ENCODE assay signal across 1 cellular context in the genomic region with DNA sequence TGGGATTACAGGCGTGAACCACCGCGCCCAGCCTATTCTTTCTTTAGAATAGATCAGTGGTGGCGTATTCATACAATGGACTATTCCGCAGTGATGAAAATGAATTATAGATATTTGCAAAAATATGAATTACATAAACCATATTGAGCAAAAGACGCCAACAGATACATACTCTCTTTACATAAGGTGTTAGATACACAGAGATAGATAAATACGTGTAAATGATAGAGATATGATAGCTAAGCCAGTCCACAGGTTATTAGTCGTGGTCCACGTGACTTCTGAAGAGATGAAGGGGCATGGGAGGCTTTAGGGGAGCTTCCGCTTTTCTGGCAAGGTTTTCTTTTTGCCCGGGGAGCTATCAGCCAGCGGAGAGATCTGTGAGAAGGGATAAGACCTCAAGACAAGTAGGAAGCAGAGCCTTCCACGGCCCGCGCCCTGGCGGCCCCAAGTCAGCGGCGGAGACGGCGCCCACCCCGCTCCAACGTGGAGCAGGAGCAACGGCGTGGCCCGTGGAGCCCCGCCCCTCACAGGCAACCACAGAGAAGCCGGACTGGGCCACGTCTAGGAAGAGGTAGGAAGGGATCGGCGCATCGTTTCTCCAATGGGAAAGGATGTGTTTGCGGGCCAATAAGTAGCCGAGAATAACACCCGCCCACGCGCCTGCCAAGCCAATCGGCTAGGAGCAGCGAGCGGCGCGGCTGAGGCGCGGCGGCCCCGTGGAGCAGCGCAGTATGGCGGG.
TF ChIP-seq lines count a peak whose summit lies in the region.

A gene (plus strand): TSS at position 704 of the 742 bp plus-strand sequence. CDS start 31 bp downstream, at position 735.

TF ChIP-seq in K562, 482 proteins besides CTCF, POLR2A, EP300 and RAD21 (continued from another document and continues in another):
- TF ChIP-seq, protein P1, sequence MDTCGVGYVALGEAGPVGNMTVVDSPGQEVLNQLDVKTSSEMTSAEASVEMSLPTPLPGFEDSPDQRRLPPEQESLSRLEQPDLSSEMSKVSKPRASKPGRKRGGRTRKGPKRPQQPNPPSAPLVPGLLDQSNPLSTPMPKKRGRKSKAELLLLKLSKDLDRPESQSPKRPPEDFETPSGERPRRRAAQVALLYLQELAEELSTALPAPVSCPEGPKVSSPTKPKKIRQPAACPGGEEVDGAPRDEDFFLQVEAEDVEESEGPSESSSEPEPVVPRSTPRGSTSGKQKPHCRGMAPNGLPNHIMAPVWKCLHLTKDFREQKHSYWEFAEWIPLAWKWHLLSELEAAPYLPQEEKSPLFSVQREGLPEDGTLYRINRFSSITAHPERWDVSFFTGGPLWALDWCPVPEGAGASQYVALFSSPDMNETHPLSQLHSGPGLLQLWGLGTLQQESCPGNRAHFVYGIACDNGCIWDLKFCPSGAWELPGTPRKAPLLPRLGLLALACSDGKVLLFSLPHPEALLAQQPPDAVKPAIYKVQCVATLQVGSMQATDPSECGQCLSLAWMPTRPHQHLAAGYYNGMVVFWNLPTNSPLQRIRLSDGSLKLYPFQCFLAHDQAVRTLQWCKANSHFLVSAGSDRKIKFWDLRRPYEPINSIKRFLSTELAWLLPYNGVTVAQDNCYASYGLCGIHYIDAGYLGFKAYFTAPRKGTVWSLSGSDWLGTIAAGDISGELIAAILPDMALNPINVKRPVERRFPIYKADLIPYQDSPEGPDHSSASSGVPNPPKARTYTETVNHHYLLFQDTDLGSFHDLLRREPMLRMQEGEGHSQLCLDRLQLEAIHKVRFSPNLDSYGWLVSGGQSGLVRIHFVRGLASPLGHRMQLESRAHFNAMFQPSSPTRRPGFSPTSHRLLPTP (IDR thresholded peaks at IDR 0.05; ENCODE audit: borderline replicate concordance, extremely low read depth, insufficient read length): no peak
- TF ChIP-seq TCFL5 (CRISPR knock-in tag; conservative IDR thresholded peaks at IDR 0.05) (no peak), ILF3 (IDR thresholded peaks at IDR 0.05; ENCODE audit: borderline replicate concordance) (no peak), ZNF282 (CRISPR knock-in tag; IDR thresholded peaks at IDR 0.05) (no peak), RUNX1 (IDR thresholded peaks at IDR 0.05; ENCODE audit: low read depth) (no peak), BCL6 (CRISPR knock-in tag; IDR thresholded peaks at IDR 0.05) (no peak), GTF2F1 (IDR thresholded peaks at IDR 0.05; ENCODE audit: low read depth, low read length) (no peak), RBFOX2 (IDR thresholded peaks at IDR 0.05; ENCODE audit: low read depth, low read length) (peak; percentile 89), CEBPB (tag; IDR thresholded peaks at IDR 0.05) (no peak), HDAC6 (IDR thresholded peaks at IDR 0.05; ENCODE audit: low read depth, low read length) (no peak), ZNF57 (CRISPR knock-in tag; IDR thresholded peaks at IDR 0.05) (no peak), TEAD1 (CRISPR knock-in tag; IDR thresholded peaks at IDR 0.05) (no peak), TBL1XR1 (IDR thresholded peaks at IDR 0.05; ENCODE audit: low read length in 2 of 2) (no peak), ZNF224 (CRISPR knock-in tag; IDR thresholded peaks at IDR 0.05) (no peak), SMARCC2 (IDR thresholded peaks at IDR 0.05; ENCODE audit: low read depth) (peak; percentile 60; the same call in 1 of the 2 replicates), EGR1 (conservative IDR thresholded peaks at IDR 0.05) (peak; percentile 93), JUND (IDR thresholded peaks at IDR 0.05; ENCODE audit: borderline replicate concordance, low read depth, low read length) (no peak), JUND (tag; IDR thresholded peaks at IDR 0.05; ENCODE audit: borderline replicate concordance, low read depth, low read length) (peak; percentile 32; the same call in 1 of the 3 replicates), SPI1 (IDR thresholded peaks at IDR 0.05; ENCODE audit: borderline replicate concordance, low read depth, low read length) (peak; percentile 77), MTA3 (IDR thresholded peaks at IDR 0.05; ENCODE audit: borderline replicate concordance) (peak; percentile 70), SMAD4 (CRISPR knock-in tag; conservative IDR thresholded peaks at IDR 0.05) (peak; percentile 57; the same call in 1 of the 2 replicates), TCF7 (IDR thresholded peaks at IDR 0.05; ENCODE audit: borderline replicate concordance) (no peak), TGIF2 (CRISPR knock-in tag; IDR thresholded peaks at IDR 0.05) (no peak), CHD2 (IDR thresholded peaks at IDR 0.05; ENCODE audit: low read depth, low read length) (no peak; the same call in 1 of the 2 replicates), SMAD3 (CRISPR knock-in tag; conservative IDR thresholded peaks at IDR 0.05) (no peak), PYGO2 (tag; IDR thresholded peaks at IDR 0.05) (no peak), ZNF41 (CRISPR knock-in tag; conservative IDR thresholded peaks at IDR 0.05) (no peak), ZFP30 (CRISPR knock-in tag; IDR thresholded peaks at IDR 0.05; ENCODE audit: borderline replicate concordance) (no peak), ZNF785 (CRISPR knock-in tag; IDR thresholded peaks at IDR 0.05) (no peak), NCOR1 (IDR thresholded peaks at IDR 0.05) (no peak), SIX5 (IDR thresholded peaks at IDR 0.05; ENCODE audit: borderline replicate concordance in 1 of 2, insufficient read depth in 1 of 2, low read depth in 1 of 2, low read length in 2 of 2) (no peak), ZNF79 (CRISPR knock-in tag; IDR thresholded peaks at IDR 0.05; ENCODE audit: low read depth) (no peak), CAMTA2 (CRISPR knock-in tag; conservative IDR thresholded peaks at IDR 0.05) (no peak)
- TF ChIP-seq, protein P2, sequence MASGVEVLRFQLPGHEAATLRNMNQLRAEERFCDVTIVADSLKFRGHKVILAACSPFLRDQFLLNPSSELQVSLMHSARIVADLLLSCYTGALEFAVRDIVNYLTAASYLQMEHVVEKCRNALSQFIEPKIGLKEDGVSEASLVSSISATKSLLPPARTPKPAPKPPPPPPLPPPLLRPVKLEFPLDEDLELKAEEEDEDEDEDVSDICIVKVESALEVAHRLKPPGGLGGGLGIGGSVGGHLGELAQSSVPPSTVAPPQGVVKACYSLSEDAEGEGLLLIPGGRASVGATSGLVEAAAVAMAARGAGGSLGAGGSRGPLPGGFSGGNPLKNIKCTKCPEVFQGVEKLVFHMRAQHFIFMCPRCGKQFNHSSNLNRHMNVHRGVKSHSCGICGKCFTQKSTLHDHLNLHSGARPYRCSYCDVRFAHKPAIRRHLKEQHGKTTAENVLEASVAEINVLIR (CRISPR knock-in tag; IDR thresholded peaks at IDR 0.05): no peak
- TF ChIP-seq, protein P3, sequence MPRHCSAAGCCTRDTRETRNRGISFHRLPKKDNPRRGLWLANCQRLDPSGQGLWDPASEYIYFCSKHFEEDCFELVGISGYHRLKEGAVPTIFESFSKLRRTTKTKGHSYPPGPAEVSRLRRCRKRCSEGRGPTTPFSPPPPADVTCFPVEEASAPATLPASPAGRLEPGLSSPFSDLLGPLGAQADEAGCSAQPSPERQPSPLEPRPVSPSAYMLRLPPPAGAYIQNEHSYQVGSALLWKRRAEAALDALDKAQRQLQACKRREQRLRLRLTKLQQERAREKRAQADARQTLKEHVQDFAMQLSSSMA (CRISPR knock-in tag; IDR thresholded peaks at IDR 0.05): no peak
- TF ChIP-seq, protein P4, sequence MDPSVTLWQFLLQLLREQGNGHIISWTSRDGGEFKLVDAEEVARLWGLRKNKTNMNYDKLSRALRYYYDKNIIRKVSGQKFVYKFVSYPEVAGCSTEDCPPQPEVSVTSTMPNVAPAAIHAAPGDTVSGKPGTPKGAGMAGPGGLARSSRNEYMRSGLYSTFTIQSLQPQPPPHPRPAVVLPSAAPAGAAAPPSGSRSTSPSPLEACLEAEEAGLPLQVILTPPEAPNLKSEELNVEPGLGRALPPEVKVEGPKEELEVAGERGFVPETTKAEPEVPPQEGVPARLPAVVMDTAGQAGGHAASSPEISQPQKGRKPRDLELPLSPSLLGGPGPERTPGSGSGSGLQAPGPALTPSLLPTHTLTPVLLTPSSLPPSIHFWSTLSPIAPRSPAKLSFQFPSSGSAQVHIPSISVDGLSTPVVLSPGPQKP (CRISPR knock-in tag; IDR thresholded peaks at IDR 0.05): no peak
- TF ChIP-seq, protein P5, sequence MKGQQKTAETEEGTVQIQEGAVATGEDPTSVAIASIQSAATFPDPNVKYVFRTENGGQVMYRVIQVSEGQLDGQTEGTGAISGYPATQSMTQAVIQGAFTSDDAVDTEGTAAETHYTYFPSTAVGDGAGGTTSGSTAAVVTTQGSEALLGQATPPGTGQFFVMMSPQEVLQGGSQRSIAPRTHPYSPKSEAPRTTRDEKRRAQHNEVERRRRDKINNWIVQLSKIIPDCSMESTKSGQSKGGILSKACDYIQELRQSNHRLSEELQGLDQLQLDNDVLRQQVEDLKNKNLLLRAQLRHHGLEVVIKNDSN (CRISPR knock-in tag; IDR thresholded peaks at IDR 0.05): peak; percentile 86
- TF ChIP-seq, protein P6, sequence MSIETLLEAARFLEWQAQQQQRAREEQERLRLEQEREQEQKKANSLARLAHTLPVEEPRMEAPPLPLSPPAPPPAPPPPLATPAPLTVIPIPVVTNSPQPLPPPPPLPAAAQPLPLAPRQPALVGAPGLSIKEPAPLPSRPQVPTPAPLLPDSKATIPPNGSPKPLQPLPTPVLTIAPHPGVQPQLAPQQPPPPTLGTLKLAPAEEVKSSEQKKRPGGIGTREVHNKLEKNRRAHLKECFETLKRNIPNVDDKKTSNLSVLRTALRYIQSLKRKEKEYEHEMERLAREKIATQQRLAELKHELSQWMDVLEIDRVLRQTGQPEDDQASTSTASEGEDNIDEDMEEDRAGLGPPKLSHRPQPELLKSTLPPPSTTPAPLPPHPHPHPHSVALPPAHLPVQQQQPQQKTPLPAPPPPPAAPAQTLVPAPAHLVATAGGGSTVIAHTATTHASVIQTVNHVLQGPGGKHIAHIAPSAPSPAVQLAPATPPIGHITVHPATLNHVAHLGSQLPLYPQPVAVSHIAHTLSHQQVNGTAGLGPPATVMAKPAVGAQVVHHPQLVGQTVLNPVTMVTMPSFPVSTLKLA (conservative IDR thresholded peaks at IDR 0.05): peak; percentile 97 to 99
- TF ChIP-seq, protein P7, sequence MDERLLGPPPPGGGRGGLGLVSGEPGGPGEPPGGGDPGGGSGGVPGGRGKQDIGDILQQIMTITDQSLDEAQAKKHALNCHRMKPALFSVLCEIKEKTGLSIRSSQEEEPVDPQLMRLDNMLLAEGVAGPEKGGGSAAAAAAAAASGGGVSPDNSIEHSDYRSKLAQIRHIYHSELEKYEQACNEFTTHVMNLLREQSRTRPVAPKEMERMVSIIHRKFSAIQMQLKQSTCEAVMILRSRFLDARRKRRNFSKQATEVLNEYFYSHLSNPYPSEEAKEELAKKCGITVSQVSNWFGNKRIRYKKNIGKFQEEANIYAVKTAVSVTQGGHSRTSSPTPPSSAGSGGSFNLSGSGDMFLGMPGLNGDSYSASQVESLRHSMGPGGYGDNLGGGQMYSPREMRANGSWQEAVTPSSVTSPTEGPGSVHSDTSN (CRISPR knock-in tag; IDR thresholded peaks at IDR 0.05; ENCODE audit: low read depth): 0 out of 2 replicates have a peak, but pooled peaks have one; percentile 24
- TF ChIP-seq, protein P7 (tag; conservative IDR thresholded peaks at IDR 0.05; ENCODE audit: low read depth): no peak; the same call in 1 of the 2 replicates
- TF ChIP-seq, protein P8, sequence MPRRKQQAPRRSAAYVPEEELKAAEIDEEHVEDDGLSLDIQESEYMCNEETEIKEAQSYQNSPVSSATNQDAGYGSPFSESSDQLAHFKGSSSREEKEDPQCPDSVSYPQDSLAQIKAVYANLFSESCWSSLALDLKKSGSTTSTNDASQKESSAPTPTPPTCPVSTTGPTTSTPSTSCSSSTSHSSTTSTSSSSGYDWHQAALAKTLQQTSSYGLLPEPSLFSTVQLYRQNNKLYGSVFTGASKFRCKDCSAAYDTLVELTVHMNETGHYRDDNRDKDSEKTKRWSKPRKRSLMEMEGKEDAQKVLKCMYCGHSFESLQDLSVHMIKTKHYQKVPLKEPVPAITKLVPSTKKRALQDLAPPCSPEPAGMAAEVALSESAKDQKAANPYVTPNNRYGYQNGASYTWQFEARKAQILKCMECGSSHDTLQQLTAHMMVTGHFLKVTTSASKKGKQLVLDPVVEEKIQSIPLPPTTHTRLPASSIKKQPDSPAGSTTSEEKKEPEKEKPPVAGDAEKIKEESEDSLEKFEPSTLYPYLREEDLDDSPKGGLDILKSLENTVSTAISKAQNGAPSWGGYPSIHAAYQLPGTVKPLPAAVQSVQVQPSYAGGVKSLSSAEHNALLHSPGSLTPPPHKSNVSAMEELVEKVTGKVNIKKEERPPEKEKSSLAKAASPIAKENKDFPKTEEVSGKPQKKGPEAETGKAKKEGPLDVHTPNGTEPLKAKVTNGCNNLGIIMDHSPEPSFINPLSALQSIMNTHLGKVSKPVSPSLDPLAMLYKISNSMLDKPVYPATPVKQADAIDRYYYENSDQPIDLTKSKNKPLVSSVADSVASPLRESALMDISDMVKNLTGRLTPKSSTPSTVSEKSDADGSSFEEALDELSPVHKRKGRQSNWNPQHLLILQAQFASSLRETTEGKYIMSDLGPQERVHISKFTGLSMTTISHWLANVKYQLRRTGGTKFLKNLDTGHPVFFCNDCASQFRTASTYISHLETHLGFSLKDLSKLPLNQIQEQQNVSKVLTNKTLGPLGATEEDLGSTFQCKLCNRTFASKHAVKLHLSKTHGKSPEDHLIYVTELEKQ (CRISPR knock-in tag; IDR thresholded peaks at IDR 0.05): no peak
- TF ChIP-seq, protein P9, sequence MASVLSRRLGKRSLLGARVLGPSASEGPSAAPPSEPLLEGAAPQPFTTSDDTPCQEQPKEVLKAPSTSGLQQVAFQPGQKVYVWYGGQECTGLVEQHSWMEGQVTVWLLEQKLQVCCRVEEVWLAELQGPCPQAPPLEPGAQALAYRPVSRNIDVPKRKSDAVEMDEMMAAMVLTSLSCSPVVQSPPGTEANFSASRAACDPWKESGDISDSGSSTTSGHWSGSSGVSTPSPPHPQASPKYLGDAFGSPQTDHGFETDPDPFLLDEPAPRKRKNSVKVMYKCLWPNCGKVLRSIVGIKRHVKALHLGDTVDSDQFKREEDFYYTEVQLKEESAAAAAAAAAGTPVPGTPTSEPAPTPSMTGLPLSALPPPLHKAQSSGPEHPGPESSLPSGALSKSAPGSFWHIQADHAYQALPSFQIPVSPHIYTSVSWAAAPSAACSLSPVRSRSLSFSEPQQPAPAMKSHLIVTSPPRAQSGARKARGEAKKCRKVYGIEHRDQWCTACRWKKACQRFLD (CRISPR knock-in tag; IDR thresholded peaks at IDR 0.05): peak; percentile 66; the same call in 1 of the 2 replicates
